ENCODE assay signal across 30 cellular contexts in the genomic region with DNA sequence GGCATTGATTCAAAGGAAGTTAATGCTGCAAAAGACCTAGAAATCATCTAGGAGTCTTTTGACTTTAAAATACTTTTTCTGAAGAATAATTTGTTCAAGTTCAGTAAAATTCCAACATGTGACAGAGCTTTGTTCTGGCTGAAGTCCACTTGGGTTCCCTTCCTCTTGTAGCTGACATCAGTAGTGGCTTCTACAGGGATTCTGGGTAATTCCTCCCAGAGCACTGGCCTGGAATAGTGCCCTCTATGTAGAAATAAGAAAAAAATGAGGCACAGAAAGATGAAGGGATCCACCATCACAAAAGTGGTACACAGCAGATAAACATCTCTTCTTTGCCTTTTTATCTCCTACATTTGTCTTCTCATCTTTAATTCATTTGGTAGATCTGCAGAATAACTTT.
A peak's percentile ranks its signal among the peaks of the same experiment; 100 is the strongest.
DNase-seq lines count a peak whose midpoint lies in the region; ATAC-seq and TF ChIP-seq lines count a peak whose summit lies in the region.
"Had no signal": no experiment of that assay in that cellular context is flagged by ENCODE, and none has a peak within 500 bp of the region (broad histone marks: within the 10 kb centered on the region; RNA-seq: fewer than 3 reads in every experiment).

No MANE protein-coding gene starts in this region.

- H2AFZ ChIP-seq in ACC112 (ENCODE audit: low read length, unreplicated experiment) (no peak overlapping the region), osteoblast (ENCODE audit: low read length) (no peak overlapping the region)

- peak overlapping the region; percentile 96 for H3K27ac ChIP-seq in ACC112 (ENCODE audit: low read depth, low read length)
- H3K27ac ChIP-seq in epithelial cell of prostate: peak overlapping the region; percentile 44
- peak overlapping the region; percentile 97 for H3K27ac ChIP-seq in osteoblast (ENCODE audit: low read depth, low read length)
- H3K27ac ChIP-seq: adrenal gland, colonic mucosa, lower lobe of right lung, Peyer's patch, testis had no signal

- peaks cover 24% of the 10 kb centered on the region for H3K36me3 Mint-ChIP-seq in HFFc6 (ENCODE audit: low read depth)

- peak overlapping the region; percentile 94 for H3K27ac Mint-ChIP-seq in HFFc6
- H3K27ac Mint-ChIP-seq: activated CD4-positive, alpha-beta memory T cell treated with anti-CD3 and anti-CD28 coated beads, Interleukin-2, amount 10 ng/mL, durations not matched to agents 7 days and 5 days; activated naive CD4-positive, alpha-beta T cell treated with anti-CD3 and anti-CD28 coated beads for 36 hours; activated T-helper 1 cell treated with anti-CD3 and anti-CD28 coated beads, Interleukin-12 subunit alpha, Interleukin-12 subunit beta, Interleukin-2, Interleukin-4 antibody, amounts not matched to agents 30 ng/mL and 10 ng/mL and 1 ng/mL, durations not matched to agents 14 hours and 24 hours and 36 hours; B cell; CD8-positive, alpha-beta T cell; T-helper 2 cell treated with Interferon-gamma antibody and Interleukin-4, amounts not matched to agents 5 μg/mL and 100 μg/mL, for 36 hours had no signal

- H3K4me1 ChIP-seq in ACC112 (ENCODE audit: control insufficient read depth, insufficient read depth, low read length, unreplicated experiment) (peaks cover 74% of the 10 kb centered on the region), osteoblast (ENCODE audit: insufficient read depth, low read length) (peaks cover 61% of the 10 kb centered on the region)
- H3K4me1 ChIP-seq: adrenal gland, colonic mucosa, Peyer's patch, testis had no signal

- H3K27me3 ChIP-seq in ACC112 (ENCODE audit: insufficient read depth, low read length) (no peaks in the 10 kb centered on the region), osteoblast (ENCODE audit: insufficient read depth, low read length) (no peaks in the 10 kb centered on the region)
- H3K27me3 ChIP-seq: adrenal gland, colonic mucosa, Peyer's patch, testis had no signal

- DNase-seq in HFFc6 (peak; percentile 55), epithelial cell of prostate (ENCODE audit: low read depth, low spot score) (no peak), osteoblast (ENCODE audit: insufficient read length, low spot score, missing footprints) (no peak), cerebellum (ENCODE audit: low spot score) (no peak), HK-2 (ENCODE audit: unreplicated experiment) (no peak)
- DNase-seq: activated CD4-positive, alpha-beta memory T cell treated with anti-CD3 and anti-CD28 coated beads, Interleukin-2, amount 10 ng/mL, durations not matched to agents 7 days and 5 days; activated CD4-positive, CD25-positive, alpha-beta regulatory T cell treated with anti-CD3 and anti-CD28 coated beads, Interleukin-2, amount 50 U/mL, for 72 hours; activated CD8-positive, alpha-beta memory T cell treated with anti-CD3 and anti-CD28 coated beads, Interleukin-2, amount 50 U/mL, for 48 hours; activated naive CD4-positive, alpha-beta T cell treated with anti-CD3 and anti-CD28 coated beads for 36 hours; adrenal gland; CD8-positive, alpha-beta T cell; colonic mucosa; effector memory CD4-positive, alpha-beta T cell; Kasumi-1; lower lobe of right lung; NCI-H146; NCI-H69; Peyer's patch; SHP77 treated with DMSO at 0.1 percent for 48 hours; stimulated activated CD4-positive, alpha-beta T cell treated with anti-CD3 and anti-CD28 coated beads, Interleukin-1b, Interleukin-23, amount 100 ng/mL, for 48 hours; stimulated activated naive CD4-positive, alpha-beta T cell treated with Interleukin-2 at 50 U/mL for 16 hours; testis had no signal

- no peak for ATAC-seq in GM19397 (IDR thresholded peaks at IDR 0.05; ENCODE audit: unreplicated experiment)
- no peak for ATAC-seq in GM19452 (IDR thresholded peaks at IDR 0.05; ENCODE audit: unreplicated experiment)
- ATAC-seq: CD8-positive, alpha-beta T cell; HCT116; lower lobe of right lung had no signal

- H3K9me3 ChIP-seq in osteoblast (ENCODE audit: low read depth, low read length): no peaks in the 10 kb centered on the region
- H3K9me3 ChIP-seq: adrenal gland, colonic mucosa, lower lobe of right lung, Peyer's patch, testis had no signal

- H3K79me2 ChIP-seq in ACC112 (ENCODE audit: control insufficient read depth, insufficient read depth, low read length, unreplicated experiment) (no peaks in the 10 kb centered on the region), osteoblast (ENCODE audit: insufficient read depth, low read length) (no peaks in the 10 kb centered on the region)

- peak; percentile 27; the same call in 1 of the 2 replicates for TF ChIP-seq CTCF in HFFc6 (IDR thresholded peaks at IDR 0.05)
- peak; percentile 6 for TF ChIP-seq CTCF in osteoblast (IDR thresholded peaks at IDR 0.05; ENCODE audit: extremely low read depth, low read depth, low read length)

- H3K36me3 ChIP-seq in ACC112 (ENCODE audit: insufficient read depth, low read length) (no peaks in the 10 kb centered on the region), osteoblast (ENCODE audit: insufficient read depth, low read length) (no peaks in the 10 kb centered on the region)
- H3K36me3 ChIP-seq: adrenal gland, colonic mucosa, lower lobe of right lung, Peyer's patch had no signal

- no peaks in the 10 kb centered on the region for H4K20me1 ChIP-seq in osteoblast (ENCODE audit: insufficient read depth, low read length)

- peak overlapping the region; percentile 44 for H3K4me2 ChIP-seq in osteoblast (ENCODE audit: insufficient read depth, low read length)

- peak overlapping the region; percentile 64 for H3K4me3 Mint-ChIP-seq in HFFc6
- H3K4me3 Mint-ChIP-seq: activated CD4-positive, alpha-beta memory T cell treated with anti-CD3 and anti-CD28 coated beads, Interleukin-2, amount 10 ng/mL, durations not matched to agents 7 days and 5 days; activated naive CD4-positive, alpha-beta T cell treated with anti-CD3 and anti-CD28 coated beads for 36 hours; activated T-helper 1 cell treated with anti-CD3 and anti-CD28 coated beads, Interleukin-12 subunit alpha, Interleukin-12 subunit beta, Interleukin-2, Interleukin-4 antibody, amounts not matched to agents 30 ng/mL and 10 ng/mL and 1 ng/mL, durations not matched to agents 14 hours and 24 hours and 36 hours; B cell; CD8-positive, alpha-beta T cell; nephron; T-helper 2 cell treated with Interferon-gamma antibody and Interleukin-4, amounts not matched to agents 5 μg/mL and 100 μg/mL, for 36 hours had no signal

- H3K27me3 Mint-ChIP-seq in HFFc6 (ENCODE audit: insufficient read depth): no peaks in the 10 kb centered on the region
- H3K27me3 Mint-ChIP-seq: B cell had no signal

- peaks cover 6% of the 10 kb centered on the region for H3K9me3 Mint-ChIP-seq in HFFc6
- H3K9me3 Mint-ChIP-seq: activated CD4-positive, alpha-beta memory T cell treated with anti-CD3 and anti-CD28 coated beads, Interleukin-2, amount 10 ng/mL, durations not matched to agents 7 days and 5 days; activated naive CD4-positive, alpha-beta T cell treated with anti-CD3 and anti-CD28 coated beads for 36 hours; activated T-helper 1 cell treated with anti-CD3 and anti-CD28 coated beads, Interleukin-12 subunit alpha, Interleukin-12 subunit beta, Interleukin-2, Interleukin-4 antibody, amounts not matched to agents 30 ng/mL and 10 ng/mL and 1 ng/mL, durations not matched to agents 14 hours and 24 hours and 36 hours; T-helper 2 cell treated with Interferon-gamma antibody and Interleukin-4, amounts not matched to agents 5 μg/mL and 100 μg/mL, for 36 hours had no signal

- peaks cover 98% of the 10 kb centered on the region for H3K4me1 Mint-ChIP-seq in HFFc6 (ENCODE audit: low read depth)
- H3K4me1 Mint-ChIP-seq: activated CD4-positive, alpha-beta memory T cell treated with anti-CD3 and anti-CD28 coated beads, Interleukin-2, amount 10 ng/mL, durations not matched to agents 7 days and 5 days; B cell had no signal

- H3K4me3 ChIP-seq in ACC112 (ENCODE audit: low read depth, low read length) (0 out of 2 replicates have a peak overlapping the region, but pooled peaks have one; percentile 10), osteoblast (ENCODE audit: insufficient read depth, low read length) (no peak overlapping the region)
- H3K4me3 ChIP-seq: adrenal gland, colonic mucosa, lower lobe of right lung, Peyer's patch, testis had no signal

Comparison
In these comparisons a context has a peak if more than half of its experiments do, and no peak if none do; other contexts are left out.
1. H3K27ac ChIP-seq: peak in every context shown above with its lines; median percentile 97 in osteoblast; 96 in ACC112; 44 in epithelial cell of prostate.